8 cellular contexts compared by ENCODE assay signal in the genomic region with DNA sequence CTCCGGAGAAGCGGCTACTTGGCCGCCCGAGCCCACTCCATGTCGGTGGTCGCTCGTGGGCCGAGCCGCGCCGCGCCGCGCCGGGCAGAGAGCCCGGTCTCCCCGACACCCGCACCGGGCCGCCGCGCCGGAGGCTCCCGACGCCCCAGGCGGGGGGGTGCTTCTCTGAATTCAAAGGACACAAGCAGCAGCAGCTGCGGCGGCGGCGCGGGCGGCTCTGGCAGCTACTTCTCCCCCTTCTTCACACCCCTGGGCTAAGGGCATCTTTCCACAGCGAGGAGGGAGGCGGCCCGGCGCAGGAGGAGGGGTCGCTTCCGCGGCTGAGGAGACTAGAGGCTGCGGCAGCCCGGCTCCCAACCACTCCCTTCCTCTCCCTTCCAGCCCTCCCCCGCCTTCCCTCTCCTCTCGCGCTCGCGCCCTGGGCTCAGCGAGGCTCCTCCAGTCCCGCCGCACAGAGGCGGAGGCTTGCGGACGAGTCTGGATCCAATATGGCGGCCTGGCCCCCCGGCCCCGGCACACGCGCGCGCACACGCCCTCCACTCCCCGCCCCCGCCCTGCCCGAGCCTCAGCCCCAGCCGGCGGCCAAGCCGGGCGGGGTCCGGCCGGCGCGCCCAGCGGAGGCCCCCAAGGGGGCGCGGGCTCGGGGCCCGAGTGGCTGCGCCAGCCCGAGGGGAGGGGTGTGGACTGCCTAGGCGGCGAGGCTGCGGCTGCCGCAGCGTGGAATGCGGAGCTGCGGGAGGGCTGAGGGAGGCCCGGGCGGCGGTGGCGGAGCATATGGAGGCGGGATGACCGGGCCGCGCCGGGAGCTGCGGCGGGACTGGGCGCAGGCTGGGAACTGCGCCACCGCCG. TPM values are rescaled to one million over a fixed set of nuclear protein-coding genes. Genes with fewer than 3 reads are reported as not detected.
DNase-seq lines count a peak whose midpoint lies in the region; ATAC-seq, FAIRE-seq and TF ChIP-seq lines count a peak whose summit lies in the region.

A gene with protein sequence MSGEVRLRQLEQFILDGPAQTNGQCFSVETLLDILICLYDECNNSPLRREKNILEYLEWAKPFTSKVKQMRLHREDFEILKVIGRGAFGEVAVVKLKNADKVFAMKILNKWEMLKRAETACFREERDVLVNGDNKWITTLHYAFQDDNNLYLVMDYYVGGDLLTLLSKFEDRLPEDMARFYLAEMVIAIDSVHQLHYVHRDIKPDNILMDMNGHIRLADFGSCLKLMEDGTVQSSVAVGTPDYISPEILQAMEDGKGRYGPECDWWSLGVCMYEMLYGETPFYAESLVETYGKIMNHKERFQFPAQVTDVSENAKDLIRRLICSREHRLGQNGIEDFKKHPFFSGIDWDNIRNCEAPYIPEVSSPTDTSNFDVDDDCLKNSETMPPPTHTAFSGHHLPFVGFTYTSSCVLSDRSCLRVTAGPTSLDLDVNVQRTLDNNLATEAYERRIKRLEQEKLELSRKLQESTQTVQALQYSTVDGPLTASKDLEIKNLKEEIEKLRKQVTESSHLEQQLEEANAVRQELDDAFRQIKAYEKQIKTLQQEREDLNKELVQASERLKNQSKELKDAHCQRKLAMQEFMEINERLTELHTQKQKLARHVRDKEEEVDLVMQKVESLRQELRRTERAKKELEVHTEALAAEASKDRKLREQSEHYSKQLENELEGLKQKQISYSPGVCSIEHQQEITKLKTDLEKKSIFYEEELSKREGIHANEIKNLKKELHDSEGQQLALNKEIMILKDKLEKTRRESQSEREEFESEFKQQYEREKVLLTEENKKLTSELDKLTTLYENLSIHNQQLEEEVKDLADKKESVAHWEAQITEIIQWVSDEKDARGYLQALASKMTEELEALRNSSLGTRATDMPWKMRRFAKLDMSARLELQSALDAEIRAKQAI (N-terminal part only) (minus strand): TSS at position 490 of the 849 bp plus-strand sequence. CDS start 1,310 bp downstream, outside the sequence.

- no peak for FAIRE-seq in GM12891 (lab: Jason Lieb, UNC)

- H3K9ac ChIP-seq in NT2/D1 (ENCODE audit: insufficient read length, low read depth) = peak within 1 kb of the TSS; percentile 93

- CTCF ChIA-PET in activated naive CD4-positive, alpha-beta T cell treated with anti-CD3 and anti-CD28 coated beads, Interleukin-2, amount 10 ng/mL, durations not matched to agents 7 days and 5 days (lab: Charles Lee) = no interaction called here

- peak; percentile 49 for ATAC-seq in HG03439 (IDR thresholded peaks at IDR 0.05; ENCODE audit: unreplicated experiment)
- peak; percentile 71 to 80 for ATAC-seq in natural killer cell treated with Interleukin-12 subunit alpha and Interleukin-12 subunit beta and Interleukin-15 and Interleukin-18, amount 100 ng/mL, for 72 hours
- no peak for ATAC-seq in HG03095 (IDR thresholded peaks at IDR 0.05; ENCODE audit: unreplicated experiment)

- H3K27ac Mint-ChIP-seq in activated naive CD4-positive, alpha-beta T cell treated with anti-CD3 and anti-CD28 coated beads, Interleukin-2, amount 10 ng/mL, durations not matched to agents 7 days and 5 days = no peak within 1 kb of the TSS
- no peak within 1 kb of the TSS for H3K27ac Mint-ChIP-seq in natural killer cell treated with Interleukin-12 subunit alpha and Interleukin-12 subunit beta and Interleukin-15 and Interleukin-18, amount 100 ng/mL, for 72 hours

- H3K27me3 Mint-ChIP-seq in activated naive CD4-positive, alpha-beta T cell treated with anti-CD3 and anti-CD28 coated beads, Interleukin-2, amount 10 ng/mL, durations not matched to agents 7 days and 5 days = peaks cover 65% of the 10 kb centered on the region
- H3K27me3 Mint-ChIP-seq in natural killer cell treated with Interleukin-12 subunit alpha and Interleukin-12 subunit beta and Interleukin-15 and Interleukin-18, amount 100 ng/mL, for 72 hours = peaks cover 24 to 53% of the 10 kb centered on the region in 2 donors

- intact Hi-C loops in thyroid gland (cut with DNase I) = no loop called here

- peak within 1 kb of the TSS; percentile 74 for H3K4me3 Mint-ChIP-seq in activated naive CD4-positive, alpha-beta T cell treated with anti-CD3 and anti-CD28 coated beads, Interleukin-2, amount 10 ng/mL, durations not matched to agents 7 days and 5 days
- peak within 1 kb of the TSS; percentile 74 for H3K4me3 Mint-ChIP-seq in natural killer cell treated with Interleukin-12 subunit alpha and Interleukin-12 subunit beta and Interleukin-15 and Interleukin-18, amount 100 ng/mL, for 72 hours

- peak within 1 kb of the TSS; percentile 77 for H3K4me3 ChIP-seq in NT2/D1 (ENCODE audit: insufficient read length, low read depth)
- peak within 1 kb of the TSS; percentile 50 to 95 (median 56) for H3K4me3 ChIP-seq in thyroid gland (replicated peaks in 1 of 3)

- no peak for TF ChIP-seq CTCF in thyroid gland (IDR thresholded peaks at IDR 0.05)

- H3K4me1 ChIP-seq in NT2/D1 (ENCODE audit: insufficient read depth, insufficient read length) (no peaks in the 10 kb centered on the region), thyroid gland (peaks cover 0 to 11% of the 10 kb centered on the region in 2 donors)

- 0 to 2% methylated on average over 9 to 27 of the region's 100 CpGs for WGBS in thyroid gland, 2 donors

- DNase-seq in GM12891 (ENCODE audit: insufficient read length, low spot score) = peak; percentile 47
- peak; percentile 72 for DNase-seq in NT2/D1 (ENCODE audit: low read depth, low spot score)
- DNase-seq in activated naive CD4-positive, alpha-beta T cell treated with anti-CD3 and anti-CD28 coated beads, Interleukin-2, amount 10 ng/mL, durations not matched to agents 7 days and 5 days = peak; percentile 56
- DNase-seq in foreskin melanocyte = peak; percentile 83
- DNase-seq in natural killer cell treated with Interleukin-12 subunit alpha and Interleukin-12 subunit beta and Interleukin-15 and Interleukin-18, amount 100 ng/mL, for 72 hours (ENCODE audit: low spot score) = no peak
- peak; percentile 78 to 80 for DNase-seq in thyroid gland

- peaks cover 18% of the 10 kb centered on the region for H3K4me1 Mint-ChIP-seq in activated naive CD4-positive, alpha-beta T cell treated with anti-CD3 and anti-CD28 coated beads, Interleukin-2, amount 10 ng/mL, durations not matched to agents 7 days and 5 days
- peaks cover 0 to 2% of the 10 kb centered on the region in 2 donors for H3K4me1 Mint-ChIP-seq in natural killer cell treated with Interleukin-12 subunit alpha and Interleukin-12 subunit beta and Interleukin-15 and Interleukin-18, amount 100 ng/mL, for 72 hours (ENCODE audit: low read depth in 2 of 2)

- H3K36me3 Mint-ChIP-seq in activated naive CD4-positive, alpha-beta T cell treated with anti-CD3 and anti-CD28 coated beads, Interleukin-2, amount 10 ng/mL, durations not matched to agents 7 days and 5 days = no peaks in the 10 kb centered on the region
- H3K36me3 Mint-ChIP-seq in natural killer cell treated with Interleukin-12 subunit alpha and Interleukin-12 subunit beta and Interleukin-15 and Interleukin-18, amount 100 ng/mL, for 72 hours = no peaks in the 10 kb centered on the region

- no peaks in the 10 kb centered on the region for H3K9me3 Mint-ChIP-seq in activated naive CD4-positive, alpha-beta T cell treated with anti-CD3 and anti-CD28 coated beads, Interleukin-2, amount 10 ng/mL, durations not matched to agents 7 days and 5 days
- H3K9me3 Mint-ChIP-seq in natural killer cell treated with Interleukin-12 subunit alpha and Interleukin-12 subunit beta and Interleukin-15 and Interleukin-18, amount 100 ng/mL, for 72 hours = no peaks in the 10 kb centered on the region

- H3K27me3 ChIP-seq in NT2/D1 (ENCODE audit: insufficient read depth, insufficient read length) (no peaks in the 10 kb centered on the region), thyroid gland (no peaks in the 10 kb centered on the region)

- TF ChIP-seq POLR2A in GM12891 (IDR thresholded peaks at IDR 0.05; ENCODE audit: low read depth, low read length) (no peak), thyroid gland (IDR thresholded peaks at IDR 0.05) (peak in 1 of 2 donors; percentile 51)

- H3K36me3 ChIP-seq in NT2/D1 (ENCODE audit: insufficient read depth, insufficient read length, low read length) (peaks cover 3% of the 10 kb centered on the region), thyroid gland (no peaks in the 10 kb centered on the region)

- H3K27ac ChIP-seq in thyroid gland = peak within 1 kb of the TSS; percentile 91 to 92 (median 91)

- H3K9me3 ChIP-seq in NT2/D1 (ENCODE audit: insufficient read depth, low read length) (no peaks in the 10 kb centered on the region), thyroid gland (no peaks in the 10 kb centered on the region)

TF ChIP-seq in GM12891, 5 proteins besides CTCF, POLR2A, EP300 and RAD21:
- TF ChIP-seq TAF1 (IDR thresholded peaks at IDR 0.05; ENCODE audit: low read depth, low read length) = no peak
- no peak for TF ChIP-seq POU2F2 (IDR thresholded peaks at IDR 0.05; ENCODE audit: low read depth, low read length)
- TF ChIP-seq POLR2AphosphoS5 (IDR thresholded peaks at IDR 0.05; ENCODE audit: low read depth, low read length) = no peak
- no peak for TF ChIP-seq SPI1 (IDR thresholded peaks at IDR 0.05; ENCODE audit: low read depth, low read length)
- TF ChIP-seq PAX5 (IDR thresholded peaks at IDR 0.05; ENCODE audit: insufficient read depth, low read length, severe bottlenecking) = no peak

RNA-seq across cellular contexts. Expression of the gene that starts here (rescaled TPM):
- 0.05 TPM for polyA plus RNA-seq in GM12891 (2012; ENCODE audit: low read depth, missing spikeins)
- 1 to 10 TPM in 1 of 2 donors, under 1 TPM in 1; 0.64 to 2.8 TPM for total RNA-seq in natural killer cell treated with Interleukin-12 subunit alpha and Interleukin-12 subunit beta and Interleukin-15 and Interleukin-18, amount 100 ng/mL, for 72 hours
- 10 to 100 TPM; 25.0 to 50.0 (median 30.5) TPM for total RNA-seq in thyroid gland

Comparison
In these comparisons a context has a peak if more than half of its experiments do, and no peak if none do; other contexts are left out.
1. RNA of the gene that starts here (total RNA-seq): 25.0 to 50.0 TPM in thyroid gland; 0.64 to 2.8 TPM in natural killer cell treated with Interleukin-12 subunit alpha and Interleukin-12 subunit beta and Interleukin-15 and Interleukin-18, amount 100 ng/mL, for 72 hours; every median in the first group is over 4 times any median in the second.